ENCODE assay signal across 21 cellular contexts in the genomic region with DNA sequence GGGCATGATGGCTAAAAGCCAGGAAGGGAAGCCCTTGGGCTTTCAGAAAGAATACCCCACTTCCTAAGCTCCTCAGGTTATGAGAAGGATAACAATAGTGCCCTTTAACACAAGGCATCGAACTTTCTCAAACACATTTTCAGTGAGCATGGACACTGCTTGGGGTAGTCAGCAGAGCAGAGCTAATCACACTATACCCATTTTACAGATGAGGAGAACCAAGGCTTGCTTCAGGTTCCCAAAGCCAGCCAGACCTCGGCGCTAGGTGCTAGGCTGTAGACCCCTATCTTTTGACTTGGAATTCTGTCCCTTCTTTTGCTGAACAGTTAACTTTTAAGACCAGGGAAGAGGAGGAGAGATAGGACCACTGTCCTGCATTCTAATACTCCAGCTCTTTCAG. TPM values are rescaled to one million over a fixed set of nuclear protein-coding genes. Genes with fewer than 3 reads are reported as not detected.
DNase-seq lines count a peak whose midpoint lies in the region; ATAC-seq lines count a peak whose summit lies in the region.
"Had no signal": no experiment of that assay in that cellular context is flagged by ENCODE, and none has a peak within 500 bp of the region (broad histone marks: within the 10 kb centered on the region; RNA-seq: fewer than 3 reads in every experiment).

No MANE protein-coding gene starts in this region.

- no peak overlapping the region for H3K18ac ChIP-seq in neuronal stem cell (ENCODE audit: low read length)

- H3K27ac Mint-ChIP-seq in stimulated activated naive CD8-positive, alpha-beta T cell treated with anti-CD3 and anti-CD28 coated beads, Interleukin-15, Interleukin-2, amounts not matched to agents 100 ng/mL and 50 ng/mL, for 24 hours: no peak overlapping the region
- no peak overlapping the region for H3K27ac Mint-ChIP-seq in activated T-helper 1 cell treated with anti-CD3 and anti-CD28 coated beads, Interleukin-12 subunit alpha, Interleukin-12 subunit beta, Interleukin-2, Interleukin-4 antibody, amounts not matched to agents 30 ng/mL and 10 ng/mL and 1 ng/mL, durations not matched to agents 14 hours and 24 hours and 36 hours
- no peak overlapping the region for H3K27ac Mint-ChIP-seq in naive B cell
- H3K27ac Mint-ChIP-seq: activated CD4-positive, alpha-beta T cell treated with anti-CD3 and anti-CD28 coated beads for 36 hours; activated naive CD8-positive, alpha-beta T cell treated with anti-CD3 and anti-CD28 coated beads, Interleukin-2, amount 10 ng/mL, durations not matched to agents 7 days and 5 days had no signal

- no peaks in the 10 kb centered on the region for H3K9me3 Mint-ChIP-seq in stimulated activated naive CD8-positive, alpha-beta T cell treated with anti-CD3 and anti-CD28 coated beads, Interleukin-15, Interleukin-2, amounts not matched to agents 100 ng/mL and 50 ng/mL, for 24 hours
- H3K9me3 Mint-ChIP-seq in activated T-helper 1 cell treated with anti-CD3 and anti-CD28 coated beads, Interleukin-12 subunit alpha, Interleukin-12 subunit beta, Interleukin-2, Interleukin-4 antibody, amounts not matched to agents 30 ng/mL and 10 ng/mL and 1 ng/mL, durations not matched to agents 14 hours and 24 hours and 36 hours: no peaks in the 10 kb centered on the region
- H3K9me3 Mint-ChIP-seq in naive B cell: peaks cover 0 to 2% (median 0%) of the 10 kb centered on the region in 7 donors
- H3K9me3 Mint-ChIP-seq: activated naive CD8-positive, alpha-beta T cell treated with anti-CD3 and anti-CD28 coated beads, Interleukin-2, amount 10 ng/mL, durations not matched to agents 7 days and 5 days had no signal

- no peak overlapping the region for H3K4me2 ChIP-seq in neuronal stem cell (ENCODE audit: insufficient read depth, low read length, poor library complexity, severe bottlenecking)

- no peak overlapping the region for H2BK120ac ChIP-seq in neuronal stem cell (ENCODE audit: low read depth, low read length)

- H4K8ac ChIP-seq in neuronal stem cell (ENCODE audit: low read depth, low read length): no peak overlapping the region

- WGBS in neuronal stem cell (ENCODE audit: extremely low coverage in 2 of 2, insufficient read length in 2 of 2, insufficient replicate concordance in 1 of 2), 2 donors: no CpG with 5 or more reads among the region's 3 CpGs
- 91% methylated on average over 3 of the region's 3 CpGs for whole genome bisulfite sequencing in right cardiac atrium

- H2AFZ ChIP-seq in neuronal stem cell (ENCODE audit: low read length): no peak overlapping the region

- no peak for ATAC-seq in stimulated activated naive CD8-positive, alpha-beta T cell treated with anti-CD3 and anti-CD28 coated beads, Interleukin-15, Interleukin-2, amounts not matched to agents 100 U/mL and 50 U/mL, for 24 hours
- ATAC-seq in naive B cell (ENCODE audit: low read depth in 2 of 2): no peak
- no peak for ATAC-seq in right cardiac atrium
- ATAC-seq: activated CD4-positive, alpha-beta T cell treated with anti-CD3 and anti-CD28 coated beads for 36 hours had no signal

- H2BK12ac ChIP-seq in neuronal stem cell (ENCODE audit: low read length): no peak overlapping the region

- H3K9ac ChIP-seq in neuronal stem cell (ENCODE audit: low read depth, low read length, poor library complexity): no peak overlapping the region
- H3K9ac ChIP-seq: KMS-11 had no signal

- H3K4me1 ChIP-seq in neuronal stem cell (ENCODE audit: control insufficient read depth in 2 of 2, insufficient read depth in 1 of 2, low read depth in 1 of 2, low read length in 2 of 2) (peaks cover 14 to 22% of the 10 kb centered on the region in 2 donors), right cardiac atrium (ENCODE audit: control insufficient read depth, insufficient read depth, low read length) (no peaks in the 10 kb centered on the region)

- H4K91ac ChIP-seq in neuronal stem cell (ENCODE audit: low read depth, low read length, poor library complexity): no peak overlapping the region

- H3K4ac ChIP-seq in neuronal stem cell (ENCODE audit: low read length): no peak overlapping the region

- H3K36me3 ChIP-seq in neuronal stem cell (replicated peaks in 1 of 2; ENCODE audit: control insufficient read depth in 2 of 2, insufficient read depth in 2 of 2, low read length in 2 of 2): no peaks in the 10 kb centered on the region

- H3K4me3 ChIP-seq in neuronal stem cell (ENCODE audit: low read length in 2 of 2) (no peak overlapping the region), right cardiac atrium (ENCODE audit: low read length) (no peak overlapping the region)
- H3K4me3 ChIP-seq: skin epidermis had no signal

- H3K27me3 Mint-ChIP-seq in stimulated activated naive CD8-positive, alpha-beta T cell treated with anti-CD3 and anti-CD28 coated beads, Interleukin-15, Interleukin-2, amounts not matched to agents 100 ng/mL and 50 ng/mL, for 24 hours: peaks cover 69% of the 10 kb centered on the region
- peaks cover 56% of the 10 kb centered on the region for H3K27me3 Mint-ChIP-seq in activated T-helper 1 cell treated with anti-CD3 and anti-CD28 coated beads, Interleukin-12 subunit alpha, Interleukin-12 subunit beta, Interleukin-2, Interleukin-4 antibody, amounts not matched to agents 30 ng/mL and 10 ng/mL and 1 ng/mL, durations not matched to agents 14 hours and 24 hours and 36 hours (ENCODE audit: insufficient read depth)
- peaks cover 48 to 71% (median 70%) of the 10 kb centered on the region in 3 donors for H3K27me3 Mint-ChIP-seq in naive B cell

- no peak overlapping the region for H3K14ac ChIP-seq in neuronal stem cell (ENCODE audit: low read length)

- H3K4me3 Mint-ChIP-seq in stimulated activated naive CD8-positive, alpha-beta T cell treated with anti-CD3 and anti-CD28 coated beads, Interleukin-15, Interleukin-2, amounts not matched to agents 100 ng/mL and 50 ng/mL, for 24 hours: peak overlapping the region; percentile 10
- H3K4me3 Mint-ChIP-seq in activated T-helper 1 cell treated with anti-CD3 and anti-CD28 coated beads, Interleukin-12 subunit alpha, Interleukin-12 subunit beta, Interleukin-2, Interleukin-4 antibody, amounts not matched to agents 30 ng/mL and 10 ng/mL and 1 ng/mL, durations not matched to agents 14 hours and 24 hours and 36 hours: peak overlapping the region; percentile 70
- H3K4me3 Mint-ChIP-seq in naive B cell: peak overlapping the region; percentile 52 to 78 (median 68)

- no peak overlapping the region for H2BK5ac ChIP-seq in neuronal stem cell (ENCODE audit: low read length)

- no peak overlapping the region for H3K27ac ChIP-seq in neuronal stem cell (replicated peaks; ENCODE audit: low read length)
- no peak overlapping the region for H3K27ac ChIP-seq in right cardiac atrium (ENCODE audit: low read length)
- H3K27ac ChIP-seq: epithelial cell of prostate, KMS-11, skin epidermis had no signal

- H3K9me3 ChIP-seq in neuronal stem cell (replicated peaks in 1 of 2; ENCODE audit: control insufficient read depth in 2 of 2, insufficient read depth in 1 of 2, low read depth in 1 of 2, low read length in 2 of 2) (no peaks in the 10 kb centered on the region), right cardiac atrium (ENCODE audit: control insufficient read depth, low read length) (no peaks in the 10 kb centered on the region)

- intact Hi-C loops in activated T-helper 1 cell treated with anti-CD3 and anti-CD28 coated beads, Interleukin-12 subunit alpha, Interleukin-12 subunit beta, Interleukin-2, Interleukin-4 antibody, amounts not matched to agents 30 ng/mL and 10 ng/mL and 1 ng/mL, durations not matched to agents 14 hours and 24 hours and 36 hours (cut with micrococcal nuclease): loop anchor here (2.0 to 10.0 kb wide), 3 partner anchors 59 to 581 kb away; partner anchors contain the start of gene CNNM2
- intact Hi-C loops in right cardiac atrium (cut with DNase I): no loop called here

- no peak overlapping the region for H2BK15ac ChIP-seq in neuronal stem cell (ENCODE audit: low read length)

- no peak overlapping the region for H3K23ac ChIP-seq in neuronal stem cell (ENCODE audit: low read depth, low read length, poor library complexity)

- H3K4me1 Mint-ChIP-seq in stimulated activated naive CD8-positive, alpha-beta T cell treated with anti-CD3 and anti-CD28 coated beads, Interleukin-15, Interleukin-2, amounts not matched to agents 100 ng/mL and 50 ng/mL, for 24 hours (ENCODE audit: low read depth): peaks cover 27% of the 10 kb centered on the region
- H3K4me1 Mint-ChIP-seq in activated T-helper 1 cell treated with anti-CD3 and anti-CD28 coated beads, Interleukin-12 subunit alpha, Interleukin-12 subunit beta, Interleukin-2, Interleukin-4 antibody, amounts not matched to agents 30 ng/mL and 10 ng/mL and 1 ng/mL, durations not matched to agents 14 hours and 24 hours and 36 hours (ENCODE audit: low read depth): peaks cover 43% of the 10 kb centered on the region
- peaks cover 18 to 32% (median 28%) of the 10 kb centered on the region in 3 donors for H3K4me1 Mint-ChIP-seq in naive B cell

- H3K79me1 ChIP-seq in neuronal stem cell (ENCODE audit: low read depth, low read length): no peaks in the 10 kb centered on the region

- no peak overlapping the region for H2AK5ac ChIP-seq in neuronal stem cell (ENCODE audit: low read depth, low read length)

- H3K27me3 ChIP-seq in neuronal stem cell (ENCODE audit: control insufficient read depth in 3 of 3, insufficient read depth in 3 of 3, low read depth in 1 of 3, low read length in 3 of 3) (peaks cover 5 to 57% (median 25%) of the 10 kb centered on the region in 3 experiments), right cardiac atrium (ENCODE audit: control insufficient read depth, insufficient read depth) (peaks cover 2% of the 10 kb centered on the region)

- no peaks in the 10 kb centered on the region for H3K36me3 Mint-ChIP-seq in stimulated activated naive CD8-positive, alpha-beta T cell treated with anti-CD3 and anti-CD28 coated beads, Interleukin-15, Interleukin-2, amounts not matched to agents 100 ng/mL and 50 ng/mL, for 24 hours (ENCODE audit: low read depth)
- no peaks in the 10 kb centered on the region for H3K36me3 Mint-ChIP-seq in activated T-helper 1 cell treated with anti-CD3 and anti-CD28 coated beads, Interleukin-12 subunit alpha, Interleukin-12 subunit beta, Interleukin-2, Interleukin-4 antibody, amounts not matched to agents 30 ng/mL and 10 ng/mL and 1 ng/mL, durations not matched to agents 14 hours and 24 hours and 36 hours (ENCODE audit: low read depth)
- H3K36me3 Mint-ChIP-seq in naive B cell: no peaks in the 10 kb centered on the region
- H3K36me3 Mint-ChIP-seq: activated naive CD8-positive, alpha-beta T cell treated with anti-CD3 and anti-CD28 coated beads, Interleukin-2, amount 10 ng/mL, durations not matched to agents 7 days and 5 days had no signal

- DNase-seq in stimulated activated naive CD8-positive, alpha-beta T cell treated with anti-CD3 and anti-CD28 coated beads, Interleukin-15, Interleukin-2, amounts not matched to agents 100 U/mL and 50 U/mL, for 24 hours: no peak
- no peak for DNase-seq in activated T-helper 1 cell treated with anti-CD3 and anti-CD28 coated beads, Interleukin-12 subunit alpha, Interleukin-12 subunit beta, Interleukin-2, Interleukin-4 antibody, amounts not matched to agents 30 ng/mL and 10 ng/mL and 1 ng/mL, durations not matched to agents 14 hours and 24 hours and 36 hours (ENCODE audit: low spot score)
- no peak for DNase-seq in naive B cell
- DNase-seq in neuronal stem cell (ENCODE audit: low spot score): no peak
- no peak for DNase-seq in NCI-H187 (lab: John Stamatoyannopoulos, UW)
- no peak for DNase-seq in OCI-M2 (lab: John Stamatoyannopoulos, UW; ENCODE audit: unreplicated experiment)
- DNase-seq in right cardiac atrium: no peak
- DNase-seq: activated CD4-positive, alpha-beta T cell treated with anti-CD3 and anti-CD28 coated beads for 36 hours; activated naive CD8-positive, alpha-beta T cell treated with anti-CD3 and anti-CD28 coated beads, Interleukin-2, amount 10 ng/mL, durations not matched to agents 7 days and 5 days; foreskin melanocyte; NCI-H1092 treated with DMSO at 0.1 percent for 48 hours; NCI-H2107; NCI-H524 treated with DMSO at 0.1 percent for 48 hours; SIG-M5; stimulated activated CD4-positive, alpha-beta T cell treated with anti-CD3 and anti-CD28 coated beads, Interleukin-4, amount 100 ng/mL, for 1 hour; substantia nigra; T1000 had no signal

RNA-seq across cellular contexts. Expression of gene NEURL1, which starts 1.8 kb away (rescaled TPM):
- 3.4 and 3.6 TPM in 2 replicates for total RNA-seq in activated T-helper 1 cell treated with anti-CD3 and anti-CD28 coated beads, Interleukin-12 subunit alpha, Interleukin-12 subunit beta, Interleukin-2, Interleukin-4 antibody, amounts not matched to agents 30 ng/mL and 10 ng/mL and 1 ng/mL, durations not matched to agents 14 hours and 24 hours and 36 hours
- under 1 TPM; 0.21 to 0.83 (median 0.33) TPM for polyA plus RNA-seq in naive B cell (ENCODE audit: low read depth in 6 of 6)
- polyA plus RNA-seq in neuronal stem cell (2013, experiment 1 of 2): 1.4 TPM
- 1.7 TPM for polyA plus RNA-seq in neuronal stem cell (2013, experiment 2 of 2)
- under 1 TPM; 0.11 to 0.20 (median 0.14) TPM for total RNA-seq in right cardiac atrium
- 0.16 TPM for polyA plus RNA-seq in right cardiac atrium

RNA-seq across cellular contexts. Expression of gene CALHM3, which starts 16.3 kb away (rescaled TPM):
- not detected in 2 replicates for total RNA-seq in activated T-helper 1 cell treated with anti-CD3 and anti-CD28 coated beads, Interleukin-12 subunit alpha, Interleukin-12 subunit beta, Interleukin-2, Interleukin-4 antibody, amounts not matched to agents 30 ng/mL and 10 ng/mL and 1 ng/mL, durations not matched to agents 14 hours and 24 hours and 36 hours
- not detected for polyA plus RNA-seq in naive B cell (ENCODE audit: low read depth in 6 of 6)
- polyA plus RNA-seq in neuronal stem cell (2013, experiment 1 of 2): not detected
- polyA plus RNA-seq in neuronal stem cell (2013, experiment 2 of 2): 0.01 TPM
- total RNA-seq in right cardiac atrium: not detected
- polyA plus RNA-seq in right cardiac atrium: not detected
- total RNA-seq: activated CD4-positive, alpha-beta T cell treated with anti-CD3 and anti-CD28 coated beads for 36 hours had no signal

RNA-seq across cellular contexts. Expression of gene CALHM1, which starts 36.6 kb away (rescaled TPM):
- not detected in 2 replicates for total RNA-seq in activated T-helper 1 cell treated with anti-CD3 and anti-CD28 coated beads, Interleukin-12 subunit alpha, Interleukin-12 subunit beta, Interleukin-2, Interleukin-4 antibody, amounts not matched to agents 30 ng/mL and 10 ng/mL and 1 ng/mL, durations not matched to agents 14 hours and 24 hours and 36 hours
- polyA plus RNA-seq in naive B cell (ENCODE audit: low read depth in 6 of 6) (not detected), right cardiac atrium (not detected)
- polyA plus RNA-seq in neuronal stem cell (2013, experiment 1 of 2): 0.06 TPM
- 0.04 TPM for polyA plus RNA-seq in neuronal stem cell (2013, experiment 2 of 2)
- total RNA-seq in right cardiac atrium: not detected
- total RNA-seq: activated CD4-positive, alpha-beta T cell treated with anti-CD3 and anti-CD28 coated beads for 36 hours had no signal

RNA-seq across cellular contexts. Expression of gene CALHM2, which starts 43.2 kb away (rescaled TPM):
- total RNA-seq in activated T-helper 1 cell treated with anti-CD3 and anti-CD28 coated beads, Interleukin-12 subunit alpha, Interleukin-12 subunit beta, Interleukin-2, Interleukin-4 antibody, amounts not matched to agents 30 ng/mL and 10 ng/mL and 1 ng/mL, durations not matched to agents 14 hours and 24 hours and 36 hours: 18.6 and 19.1 TPM in 2 replicates
- polyA plus RNA-seq in naive B cell (ENCODE audit: low read depth in 6 of 6) (1 to 10 TPM in 2 of 6 donors, under 1 TPM in 3, not detected in 1; 0.39 to 2.3 (median 1.00) TPM), right cardiac atrium (22.1 TPM)
- 6.0 TPM for polyA plus RNA-seq in neuronal stem cell (2013, experiment 1 of 2)
- polyA plus RNA-seq in neuronal stem cell (2013, experiment 2 of 2): 6.5 TPM
- total RNA-seq in right cardiac atrium: 10 to 100 TPM; 24.6 to 31.9 (median 30.3) TPM

Comparison
In these comparisons a context has a peak if more than half of its experiments do, and no peak if none do; other contexts are left out.
1. H3K4me3 Mint-ChIP-seq: peak in every context shown above with its lines; median percentile 70 in activated T-helper 1 cell treated with anti-CD3 and anti-CD28 coated beads, Interleukin-12 subunit alpha, Interleukin-12 subunit beta, Interleukin-2, Interleukin-4 antibody, amounts not matched to agents 30 ng/mL and 10 ng/mL and 1 ng/mL, durations not matched to agents 14 hours and 24 hours and 36 hours; 68 in naive B cell; 10 in stimulated activated naive CD8-positive, alpha-beta T cell treated with anti-CD3 and anti-CD28 coated beads, Interleukin-15, Interleukin-2, amounts not matched to agents 100 ng/mL and 50 ng/mL, for 24 hours.